ENCODE assay signal across 20 cellular contexts in genomic region chr13:106491928-106492327, GRCh38. TPM values are rescaled to one million over a fixed set of nuclear protein-coding genes. Genes with fewer than 3 reads are reported as not detected.
A peak's percentile ranks its signal among the peaks of the same experiment; 100 is the strongest.
DNase-seq lines count a peak whose midpoint lies in the region; ATAC-seq and TF ChIP-seq lines count a peak whose summit lies in the region.
"Had no signal": no experiment of that assay in that cellular context is flagged by ENCODE, and none has a peak within 500 bp of the region (broad histone marks: within the 10 kb centered on the region; RNA-seq: fewer than 3 reads in every experiment).

No MANE protein-coding gene starts in this region.

- H3K4me3 ChIP-seq in DOHH2 (ENCODE audit: low read length) (peak overlapping the region; percentile 71), lower lobe of right lung (no peak overlapping the region), sigmoid colon (peak overlapping the region in 2 of 4 donors; percentile 7 to 23)
- H3K4me3 ChIP-seq: GM12878, left lung had no signal

- peak overlapping the region; percentile 79 for H3K4me2 ChIP-seq in DOHH2 (ENCODE audit: low read length)

- H3K4me1 ChIP-seq in DOHH2 (ENCODE audit: control insufficient read depth, low read length) (peaks cover 71% of the 10 kb centered on the region), lower lobe of right lung (peaks cover 49% of the 10 kb centered on the region), sigmoid colon (peaks cover 0 to 52% (median 40%) of the 10 kb centered on the region in 4 donors)

- TF ChIP-seq CTCF in DOHH2 (IDR thresholded peaks at IDR 0.05; ENCODE audit: low read depth, low read length, poor library complexity, severe bottlenecking) (no peak), lower lobe of right lung (IDR thresholded peaks at IDR 0.05) (no peak), sigmoid colon (IDR thresholded peaks at IDR 0.05) (no peak)

- H3F3A ChIP-seq in DOHH2 (ENCODE audit: control insufficient read depth, insufficient read depth), result peaks cover 2% of the 10 kb centered on the region; the same call in 1 of the 2 replicates

- 87 to 93% methylated on average over 10 of the region's 10 CpGs for WGBS in sigmoid colon, 2 donors

- H3K27me3 ChIP-seq in DOHH2 (ENCODE audit: control insufficient read depth, low read length), result no peaks in the 10 kb centered on the region
- no peaks in the 10 kb centered on the region for H3K27me3 ChIP-seq in lower lobe of right lung (ENCODE audit: low read depth)
- H3K27me3 ChIP-seq in sigmoid colon, result no peaks in the 10 kb centered on the region

- TF ChIP-seq EP300 in sigmoid colon (IDR thresholded peaks at IDR 0.05), result no peak

- no peaks in the 10 kb centered on the region for H3K9me3 ChIP-seq in DOHH2 (ENCODE audit: control insufficient read depth, insufficient read depth, low read length)
- no peaks in the 10 kb centered on the region for H3K9me3 ChIP-seq in lower lobe of right lung
- no peaks in the 10 kb centered on the region for H3K9me3 ChIP-seq in sigmoid colon
- H3K9me3 ChIP-seq: Caco-2, left lung had no signal

- H3K27ac ChIP-seq in DOHH2 (ENCODE audit: low read depth, low read length) (peak overlapping the region; percentile 50; the same call in 1 of the 2 replicates), caudate nucleus (ENCODE audit: low read depth, low read length) (peak overlapping the region; percentile 97), lower lobe of right lung (peak overlapping the region; percentile 15), sigmoid colon (peak overlapping the region in 3 of 4 donors; percentile 54 to 75 (median 72))
- H3K27ac ChIP-seq: left lung, RWPE1 had no signal

- H4K20me1 ChIP-seq in DOHH2 (ENCODE audit: control insufficient read depth, insufficient read depth, low read depth, low read length), result no peaks in the 10 kb centered on the region

- no peak for TF ChIP-seq POLR2A in sigmoid colon (IDR thresholded peaks at IDR 0.05)

- H3K36me3 ChIP-seq in DOHH2 (ENCODE audit: control insufficient read depth, low read length), result peaks cover 10% of the 10 kb centered on the region
- peaks cover 30% of the 10 kb centered on the region for H3K36me3 ChIP-seq in lower lobe of right lung
- H3K36me3 ChIP-seq in sigmoid colon, result peaks cover 0 to 27% (median 12%) of the 10 kb centered on the region in 4 donors

- peak in 56 of 61 donors; percentile 8 to 87 (median 64) for DNase-seq in caudate nucleus (lab: John Stamatoyannopoulos, UW)
- DNase-seq in lower lobe of right lung, result no peak
- no peak for DNase-seq in sigmoid colon
- DNase-seq in activated CD4-positive, CD25-positive, alpha-beta regulatory T cell treated with anti-CD3 and anti-CD28 coated beads, Interleukin-2, amount 50 U/mL, for 72 hours, result no peak
- DNase-seq in AG20443 (ENCODE audit: low spot score), result no peak
- no peak for DNase-seq in activated T-cell treated with anti-CD3 and anti-CD28 coated beads, Interleukin-2, amount 50 U/mL, for 1 hour
- DNase-seq: activated CD4-positive, alpha-beta T cell treated with anti-CD3 and anti-CD28 coated beads, Interleukin-2, amount 50 U/mL, for 4 hours; activated T-cell treated with anti-CD3 and anti-CD28 coated beads, Interleukin-2, amount 50 U/mL, for 24 hours; Caco-2; left lung; MM.1S; NCI-H1694 treated with DMSO at 0.1 percent for 48 hours; NCI-H226; retina; stimulated activated naive CD8-positive, alpha-beta T cell treated with anti-CD3 and anti-CD28 coated beads, Interleukin-15, amount 100 ng/mL, for 72 hours; SW 1271 had no signal

- intact Hi-C loops in lower lobe of right lung (cut with DNase I), result no loop called here
- intact Hi-C loops in sigmoid colon (cut with DNase I), result no loop called here

- no peaks in the 10 kb centered on the region for H3K79me2 ChIP-seq in DOHH2 (ENCODE audit: control insufficient read depth, low read length)

- no peaks in the 10 kb centered on the region for H3K9me2 ChIP-seq in DOHH2 (replicated peaks; ENCODE audit: control insufficient read depth, low read length)

- ATAC-seq in lower lobe of right lung, result no peak
- no peak for ATAC-seq in GM18861 (IDR thresholded peaks at IDR 0.05; ENCODE audit: unreplicated experiment)
- ATAC-seq: GM12878; left lung; stimulated activated naive CD8-positive, alpha-beta T cell treated with anti-CD3 and anti-CD28 coated beads, Interleukin-15, amount 100 ng/mL, for 72 hours had no signal

RNA-seq across cellular contexts. Expression of gene EFNB2, which starts 43.5 kb away (rescaled TPM):
- total RNA-seq in lower lobe of right lung, result 47.0 TPM
- 10 to 100 TPM in 3 of 4 donors, 1 to 10 TPM in 1; 7.2 to 15.0 (median 11.6) TPM for total RNA-seq in sigmoid colon
- polyA plus RNA-seq in sigmoid colon, result 10 to 100 TPM in 2 of 3 donors, 1 to 10 TPM in 1; 9.6 to 36.1 (median 13.4) TPM

Comparison
In these comparisons a context has a peak if more than half of its experiments do, and no peak if none do; other contexts are left out.
1. H3K27ac ChIP-seq: peak in every context shown above with its lines; median percentile 97 in caudate nucleus; 72 in sigmoid colon; 50 in DOHH2; 15 in lower lobe of right lung.
2. DNase-seq: peak in caudate nucleus (56 of 61); none in lower lobe of right lung (single experiment), sigmoid colon (single experiment), activated CD4-positive, CD25-positive, alpha-beta regulatory T cell treated with anti-CD3 and anti-CD28 coated beads, Interleukin-2, amount 50 U/mL, for 72 hours (single experiment), AG20443 (single experiment) and activated T-cell treated with anti-CD3 and anti-CD28 coated beads, Interleukin-2, amount 50 U/mL, for 1 hour (single experiment).